Comparison of ENCODE assay signal across 13 cellular contexts in the genomic region with DNA sequence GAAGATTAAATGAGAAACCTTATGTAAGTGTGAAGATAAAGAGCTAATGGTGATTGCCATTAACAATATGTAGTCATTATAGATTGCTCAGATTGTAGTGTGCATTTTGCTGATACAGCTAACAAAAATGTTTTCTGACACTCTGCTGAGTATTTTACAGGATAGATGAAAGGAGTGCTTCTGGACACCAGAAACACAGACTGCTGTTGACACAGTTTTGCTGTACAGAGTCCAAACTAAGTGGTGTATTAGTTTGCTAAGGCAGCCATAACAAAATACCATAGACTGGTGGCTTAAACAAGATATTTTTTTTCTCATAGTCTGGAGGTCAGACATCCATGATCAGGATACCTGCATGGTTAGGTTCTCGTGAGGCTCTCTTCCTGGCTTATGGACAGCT. TPM values are rescaled to one million over a fixed set of nuclear protein-coding genes. Genes with fewer than 3 reads are reported as not detected.
DNase-seq lines count a peak whose midpoint lies in the region; ATAC-seq, FAIRE-seq and TF ChIP-seq lines count a peak whose summit lies in the region.
"Had no signal": no experiment of that assay in that cellular context is flagged by ENCODE, and none has a peak within 500 bp of the region (broad histone marks: within the 10 kb centered on the region; RNA-seq: fewer than 3 reads in every experiment).

No MANE protein-coding gene starts in this region.

- SMC1A ChIA-PET in GM12878 (lab: Charles Lee; ENCODE audit: uncharacterized antibody, unreplicated experiment) = interaction anchor here (0.6 to 2.9 kb wide), 6 partner anchors 11 to 267 kb away, joined by 3 to 13 read pairs (median 6); no protein-coding TSS in a partner anchor

- H3K4me3 Mint-ChIP-seq in Calu3 (ENCODE audit: low read depth, unreplicated experiment) (peak overlapping the region; percentile 88), nephron progenitor cell (peak overlapping the region; percentile 97), osteocyte (ENCODE audit: unreplicated experiment) (no peak overlapping the region)
- H3K4me3 Mint-ChIP-seq: dendritic cell treated with granulocyte-macrophage colony-stimulating factor and Interleukin-4, amounts not matched to agents 40 ng/mL and 50 ng/mL, for 4 days had no signal

- BruUV-seq in Calu3 (replicated peaks; lab: Mats Ljungman, UMichigan) (no TSS peak), IMR-90 (replicated peaks; lab: Mats Ljungman, UMichigan) (no TSS peak), GM12878 (replicated peaks; lab: Mats Ljungman, UMichigan) (no TSS peak)

- CTCF ChIA-PET in Calu3 (lab: Charles Lee) = no interaction called here
- CTCF ChIA-PET in IMR-90 (lab: Yijun Ruan, JAX) = interaction anchor here (0.6 to 1.2 kb wide), 3 partner anchors 14 to 215 kb away, joined by 3 to 4 read pairs (median 3); no protein-coding TSS in a partner anchor
- CTCF ChIA-PET in GM12878 (lab: Yijun Ruan, JAX) = interaction anchor here (0.6 to 2.6 kb wide), 11 partner anchors 13 to 345 kb away, joined by 3 to 8 read pairs (median 3); no protein-coding TSS in a partner anchor

- H3K27ac Mint-ChIP-seq in Calu3 (ENCODE audit: unreplicated experiment) (peak overlapping the region; percentile 24), nephron progenitor cell (peak overlapping the region; percentile 20), osteocyte (ENCODE audit: unreplicated experiment) (no peak overlapping the region)
- H3K27ac Mint-ChIP-seq: dendritic cell treated with granulocyte-macrophage colony-stimulating factor and Interleukin-4, amounts not matched to agents 40 ng/mL and 50 ng/mL, for 4 days had no signal

- H3K23ac ChIP-seq in IMR-90 (ENCODE audit: low read depth, low read length) = no peak overlapping the region; the same call in 1 of the 2 replicates

- peaks cover 25% of the 10 kb centered on the region for H3K36me3 Mint-ChIP-seq in Calu3 (ENCODE audit: insufficient read depth, unreplicated experiment)
- H3K36me3 Mint-ChIP-seq in nephron progenitor cell (ENCODE audit: low read depth) = peaks cover 10% of the 10 kb centered on the region
- peaks cover 6% of the 10 kb centered on the region for H3K36me3 Mint-ChIP-seq in osteocyte (ENCODE audit: unreplicated experiment)

- H4K91ac ChIP-seq in IMR-90 (ENCODE audit: insufficient read depth, low read depth, low read length) = no peak overlapping the region

- peaks cover 71% of the 10 kb centered on the region for H3K79me2 ChIP-seq in GM12878 (ENCODE audit: control insufficient read depth, insufficient read depth, low read length)

- no peak overlapping the region for H2BK20ac ChIP-seq in IMR-90 (ENCODE audit: low read depth, low read length)

- H3K4me2 ChIP-seq in IMR-90 (ENCODE audit: low read depth, low read length) = peak overlapping the region; percentile 19; the same call in 1 of the 2 replicates
- H3K4me2 ChIP-seq in GM12878 (ENCODE audit: control insufficient read depth, insufficient read depth) = peak overlapping the region; percentile 76

- H3K4me3 ChIP-seq in IMR-90 (ENCODE audit: insufficient read depth, low read depth, low read length) = no peak overlapping the region
- peak overlapping the region; percentile 70; the same call in 1 of the 2 replicates for H3K4me3 ChIP-seq in GM12878
- no peak overlapping the region for H3K4me3 ChIP-seq in transverse colon

- no peak overlapping the region for H4K5ac ChIP-seq in IMR-90 (ENCODE audit: low read depth, low read length)

- intact Hi-C loops in Calu3 (cut with micrococcal nuclease; ENCODE audit: unreplicated experiment) (no loop called here), IMR-90 (cut with micrococcal nuclease) (loop anchor here (5.0 to 10.0 kb wide), 2 partner anchors 217 to 435 kb away; no protein-coding TSS in a partner anchor), GM12878 (cut with micrococcal nuclease; ENCODE audit: unreplicated experiment) (loop anchor here (10.0 kb wide), 1 partner anchor 435 kb away; no protein-coding TSS in a partner anchor), transverse colon (cut with DNase I; ENCODE audit: low total_unique reads) (no loop called here)

- RAD21 ChIA-PET in GM12878 (lab: Charles Lee; ENCODE audit: unreplicated experiment) = interaction anchor here (0.6 to 2.2 kb wide), 11 partner anchors 9 to 409 kb away, joined by 3 to 6 read pairs (median 3); partner anchors contain the start of gene SMNDC1

- H3K9me3 Mint-ChIP-seq in Calu3 (ENCODE audit: low read depth, unreplicated experiment) (no peaks in the 10 kb centered on the region), nephron progenitor cell (no peaks in the 10 kb centered on the region), osteocyte (ENCODE audit: unreplicated experiment) (no peaks in the 10 kb centered on the region)
- H3K9me3 Mint-ChIP-seq: dendritic cell treated with granulocyte-macrophage colony-stimulating factor and Interleukin-4, amounts not matched to agents 40 ng/mL and 50 ng/mL, for 4 days had no signal

- no peak overlapping the region for H4K8ac ChIP-seq in IMR-90 (ENCODE audit: low read depth in 2 of 2, low read length in 2 of 2)

- dilution Hi-C loops in IMR-90 (cut with HindIII; ENCODE audit: low sequenced_read_pairs, unreplicated experiment) = no loop called here

- H3K9me3 ChIP-seq in IMR-90 (ENCODE audit: control insufficient read depth, insufficient read depth, low read length) = no peaks in the 10 kb centered on the region
- no peaks in the 10 kb centered on the region for H3K9me3 ChIP-seq in GM12878 (replicated peaks; ENCODE audit: control insufficient read depth, insufficient read depth, low read length)
- H3K9me3 ChIP-seq in transverse colon = no peaks in the 10 kb centered on the region

- TF ChIP-seq RAD21 in IMR-90 (IDR thresholded peaks at IDR 0.05; ENCODE audit: low read length) = no peak
- no peak for TF ChIP-seq RAD21 in GM12878 (IDR thresholded peaks at IDR 0.05; ENCODE audit: insufficient read depth, low read depth, low read length)

- ATAC-seq in IMR-90 (ENCODE audit: low read depth) = no peak
- ATAC-seq in GM12878 = no peak
- no peak for ATAC-seq in HG02981 (IDR thresholded peaks at IDR 0.05; ENCODE audit: unreplicated experiment)

- H2BK15ac ChIP-seq in IMR-90 (ENCODE audit: low read depth, low read length) = no peak overlapping the region

- no peak overlapping the region for H3K14ac ChIP-seq in IMR-90 (replicated peaks; ENCODE audit: low read depth, low read length)

- peaks cover 21% of the 10 kb centered on the region for H3K4me1 Mint-ChIP-seq in Calu3 (ENCODE audit: low read depth, unreplicated experiment)
- peaks cover 47% of the 10 kb centered on the region for H3K4me1 Mint-ChIP-seq in nephron progenitor cell
- peaks cover 30% of the 10 kb centered on the region for H3K4me1 Mint-ChIP-seq in osteocyte (ENCODE audit: unreplicated experiment)

- H3K27me3 ChIP-seq in IMR-90 (ENCODE audit: control insufficient read depth, insufficient read depth, low read length) (no peaks in the 10 kb centered on the region), GM12878 (replicated peaks in 1 of 2; ENCODE audit: control insufficient read depth in 2 of 2, insufficient read depth in 2 of 2, low read length in 1 of 2) (no peaks in the 10 kb centered on the region), transverse colon (peaks cover 3% of the 10 kb centered on the region)

- POLR2A ChIA-PET in IMR-90 (lab: Charles Lee; ENCODE audit: unreplicated experiment) (no interaction called here), GM12878 (lab: Charles Lee) (interaction anchor here (0.6 to 1.5 kb wide), 2 partner anchors 29 to 265 kb away, joined by 3 to 5 read pairs; partner anchors contain the start of gene SMNDC1)

- peaks cover 6 to 32% of the 10 kb centered on the region in 2 experiments for H3K79me1 ChIP-seq in IMR-90 (ENCODE audit: low read depth in 1 of 2, low read length in 2 of 2)

- H3K27ac ChIP-seq in IMR-90 (ENCODE audit: insufficient read depth, low read length) (no peak overlapping the region), GM12878 (ENCODE audit: control insufficient read depth, insufficient read depth) (no peak overlapping the region), transverse colon (no peak overlapping the region)

- H4K20me1 ChIP-seq in IMR-90 (ENCODE audit: insufficient read depth, low read length) (peaks cover 14% of the 10 kb centered on the region), GM12878 (ENCODE audit: control insufficient read depth, insufficient read depth) (no peaks in the 10 kb centered on the region; the same call in 1 of the 2 replicates)

- no peak overlapping the region for H3K9ac ChIP-seq in IMR-90 (ENCODE audit: low read depth, low read length)
- H3K9ac ChIP-seq in GM12878 (ENCODE audit: control insufficient read depth, insufficient read depth, low read length) = peak overlapping the region; percentile 2; the same call in 1 of the 2 replicates

- no peak overlapping the region for H2BK120ac ChIP-seq in IMR-90 (ENCODE audit: low read depth, low read length)

- TF ChIP-seq POLR2A in IMR-90 (IDR thresholded peaks at IDR 0.05; ENCODE audit: low read depth, low read length) (no peak), GM12878 (IDR thresholded peaks at IDR 0.05; ENCODE audit: low read depth, low read length) (no peak), transverse colon (IDR thresholded peaks at IDR 0.05) (no peak)

- H3K4me1 ChIP-seq in IMR-90 (ENCODE audit: control insufficient read depth, insufficient read depth, low read length) (peaks cover 6% of the 10 kb centered on the region; the same call in 1 of the 2 replicates), GM12878 (ENCODE audit: control insufficient read depth, insufficient read depth, low read length) (peaks cover 9% of the 10 kb centered on the region), transverse colon (peaks cover 8 to 50% (median 15%) of the 10 kb centered on the region in 4 donors)

- H2BK5ac ChIP-seq in IMR-90 (ENCODE audit: low read depth, low read length, poor library complexity, severe bottlenecking) = no peak overlapping the region

- H3K27me3 Mint-ChIP-seq in Calu3 (ENCODE audit: unreplicated experiment) = no peaks in the 10 kb centered on the region
- H3K27me3 Mint-ChIP-seq in nephron progenitor cell (ENCODE audit: low read depth, poor library complexity) = no peaks in the 10 kb centered on the region
- H3K27me3 Mint-ChIP-seq in osteocyte (ENCODE audit: unreplicated experiment) = no peaks in the 10 kb centered on the region
- H3K27me3 Mint-ChIP-seq: dendritic cell treated with granulocyte-macrophage colony-stimulating factor and Interleukin-4, amounts not matched to agents 40 ng/mL and 50 ng/mL, for 4 days had no signal

- TF ChIP-seq CTCF in Calu3 (IDR thresholded peaks at IDR 0.05; ENCODE audit: unreplicated experiment) = no peak
- no peak for TF ChIP-seq CTCF in IMR-90 (conservative IDR thresholded peaks at IDR 0.05; ENCODE audit: low read depth, low read length)
- no peak for TF ChIP-seq CTCF in GM12878 (IDR thresholded peaks at IDR 0.05 in 2 of 3, conservative IDR thresholded peaks at IDR 0.05 in 1 of 3; ENCODE audit: control insufficient read depth in 2 of 3, extremely low read depth in 1 of 3, insufficient read depth in 1 of 3, low read depth in 3 of 3, low read length in 3 of 3)
- TF ChIP-seq CTCF in nephron progenitor cell (IDR thresholded peaks at IDR 0.05) = no peak
- no peak for TF ChIP-seq CTCF in osteocyte (IDR thresholded peaks at IDR 0.05)
- TF ChIP-seq CTCF in transverse colon (IDR thresholded peaks at IDR 0.05) = no peak

- DNase-seq in Calu3 (no peak), IMR-90 (no peak), GM12878 (ENCODE audit: low read depth, low spot score) (no peak), nephron progenitor cell (no peak), NCI-H1417 (lab: John Stamatoyannopoulos, UW) (no peak), osteocyte (ENCODE audit: extremely low spot score, unreplicated experiment) (no peak), transverse colon (no peak)
- DNase-seq: activated effector memory CD4-positive, alpha-beta T cell treated with Interleukin-2 at 50 U/mL for 16 hours; NCI-H1105 treated with DMSO at 0.1 percent for 48 hours; NK-92 treated with Interleukin-12 subunit alpha and Interleukin-12 subunit beta, amount 100 ng/mL, for 24 hours; T1000 had no signal

- no peak overlapping the region for H2AFZ ChIP-seq in IMR-90 (replicated peaks; ENCODE audit: low read length, poor library complexity)
- no peak overlapping the region for H2AFZ ChIP-seq in GM12878 (ENCODE audit: control insufficient read depth, low read depth, low read length)

- H3K9me1 ChIP-seq in IMR-90 (ENCODE audit: insufficient read depth, low read length) = peaks cover 9% of the 10 kb centered on the region

- WGBS in IMR-90 (ENCODE audit: extremely low coverage in 2 of 2, insufficient read length in 1 of 2), 2 experiments = no CpG with 5 or more reads among the region's 1 CpG
- 89% methylated on average over 1 of the region's 1 CpG for WGBS in GM12878 (ENCODE audit: insufficient coverage, insufficient replicate concordance, low lambda C conversion rate, missing lambda C conversion rate)
- WGBS in transverse colon (ENCODE audit: low coverage in 1 of 2), 2 donors = 93% methylated on average over 1 of the region's 1 CpG; no CpG with 5 or more reads in 1 of the 2 donors

- H3K56ac ChIP-seq in IMR-90 (ENCODE audit: extremely low read depth, insufficient read depth, low read length) = no peak overlapping the region

- H2AK5ac ChIP-seq in IMR-90 (ENCODE audit: low read depth, low read length) = no peak overlapping the region

- H3K36me3 ChIP-seq in IMR-90 (ENCODE audit: control insufficient read depth, insufficient read depth, low read length) (peaks cover 5% of the 10 kb centered on the region), GM12878 (ENCODE audit: control insufficient read depth in 2 of 2, insufficient read depth in 2 of 2, low read length in 1 of 2) (no peaks in the 10 kb centered on the region), transverse colon (no peaks in the 10 kb centered on the region)

- no peak overlapping the region for H3K4ac ChIP-seq in IMR-90 (ENCODE audit: low read depth, low read length)

- FAIRE-seq in GM12878 (lab: Jason Lieb, UNC) = no peak

- no peak overlapping the region for H3K18ac ChIP-seq in IMR-90 (ENCODE audit: low read depth, low read length)

- TF ChIP-seq EP300 in GM12878 (IDR thresholded peaks at IDR 0.05; ENCODE audit: borderline replicate concordance in 1 of 2, control insufficient read depth in 1 of 2, low read depth in 2 of 2, low read length in 2 of 2) (no peak), transverse colon (IDR thresholded peaks at IDR 0.05; ENCODE audit: low read depth) (no peak)

- in situ Hi-C loops in IMR-90 (cut with MboI; ENCODE audit: low sequenced_read_pairs) = loop anchor here (25.0 kb wide), 1 partner anchor 657 kb away; the partner anchor contains the start of gene XPNPEP1
- in situ Hi-C loops in GM12878 (cut with MboI) = no loop called here
- in situ Hi-C loops in transverse colon (cut with MboI; ENCODE audit: low pct_ligation_motif_present in 1 of 4, low pct_unique_long_range_greater_than_20kb in 1 of 4, low sequenced_read_pairs in 3 of 4) = loop anchor here in 1 of 4 donors (25.0 kb wide), 2 partner anchors 432 to 682 kb away; no protein-coding TSS in a partner anchor

- no peak overlapping the region for H2AK9ac ChIP-seq in IMR-90 (replicated peaks; ENCODE audit: low read depth, low read length, poor library complexity)

RNA-seq across cellular contexts. Expression of gene SMC3, which starts 2.2 kb away (rescaled TPM):
- 26.3 and 31.3 TPM in 2 replicates for total RNA-seq in Calu3 (2022)
- total RNA-seq in IMR-90 (2012; rRNA removed) = 15.2 and 30.0 TPM in 2 replicates
- polyA plus RNA-seq in IMR-90 (2012; rRNA removed) = 11.7 and 15.0 TPM in 2 replicates
- polyA plus RNA-seq in IMR-90 (2012; cell fraction: cytosol; rRNA removed) = 1.3 and 2.1 TPM in 2 replicates
- polyA plus RNA-seq in IMR-90 (2012; cell fraction: nucleus; rRNA removed; ENCODE audit: low replicate concordance) = 0.76 and 5.6 TPM in 2 replicates
- total RNA-seq in GM12878 (2013; cell fraction: nucleolus; rRNA removed) = 32.8 and 35.4 TPM in 2 replicates
- 33.0 and 41.9 TPM in 2 replicates for total RNA-seq in GM12878 (2014; rRNA removed)
- 82.0 and 83.4 TPM in 2 replicates for total RNA-seq in GM12878 (2014; rRNA removed; fragmentation: Illumina TruSeq; extraction: Trizol)
- 53.7 TPM in 2 replicates for total RNA-seq in GM12878 (2021)
- polyA plus RNA-seq in GM12878 (2011; ENCODE audit: low read depth) = 21.8 TPM
- 30.4 and 47.0 TPM in 2 replicates for polyA plus RNA-seq in GM12878 (2011; rRNA removed)
- 7.8 and 9.9 TPM in 2 replicates for polyA plus RNA-seq in GM12878 (2011; cell fraction: cytosol; rRNA removed)
- polyA plus RNA-seq in GM12878 (2011; cell fraction: nucleus; rRNA removed) = 12.6 and 21.0 TPM in 2 replicates
- 30.3 and 38.5 TPM in 2 replicates for polyA plus RNA-seq in GM12878 (2012)
- 81.0 and 96.8 TPM in 2 replicates for polyA plus RNA-seq in GM12878 (2014; fragmentation: Illumina TruSeq; extraction: Trizol)
- polyA plus RNA-seq in GM12878 (2014; fragmentation: Nextera tagmentation; extraction: Ambion mirVana) = 10 to 100 TPM; 31.0 to 43.0 TPM
- 30.6 and 37.7 TPM in 2 replicates for polyA plus RNA-seq in GM12878 (2014; rRNA removed)
- polyA plus RNA-seq in GM12878 (2016; fragmentation: Nextera tagmentation; extraction: Ambion mirVana) = 100 to 1,000 TPM; 120 to 123 TPM
- 8.8 and 14.3 TPM in 2 replicates for polyA minus RNA-seq in GM12878 (2011; rRNA and poly(A)+ RNA removed)
- 7.8 and 12.1 TPM in 2 replicates for polyA minus RNA-seq in GM12878 (2011; cell fraction: cytosol; rRNA and poly(A)+ RNA removed)
- polyA minus RNA-seq in GM12878 (2011; cell fraction: nucleus; rRNA and poly(A)+ RNA removed) = 5.2 and 8.7 TPM in 2 replicates
- total RNA-seq in osteocyte = 39.8 and 42.8 TPM in 2 replicates
- 10 to 100 TPM; 16.8 to 31.9 (median 21.1) TPM for total RNA-seq in transverse colon

Comparison
In these comparisons a context has a peak if more than half of its experiments do, and no peak if none do; other contexts are left out.
1. intact Hi-C loops: an anchor here in IMR-90 (5.0 to 10.0 kb wide) and GM12878 (10.0 kb wide); none called in Calu3 and transverse colon.